Comparison of ENCODE assay signal across 20 cellular contexts in genomic region chr3:177530908-177531307, GRCh38.
DNase-seq lines count a peak whose midpoint lies in the region; ATAC-seq and TF ChIP-seq lines count a peak whose summit lies in the region.
"Had no signal": no experiment of that assay in that cellular context is flagged by ENCODE, and none has a peak within 500 bp of the region (broad histone marks: within the 10 kb centered on the region; RNA-seq: fewer than 3 reads in every experiment).

No MANE protein-coding gene starts in this region.

- intact Hi-C loops in Panc1 (cut with micrococcal nuclease; ENCODE audit: unreplicated experiment) = no loop called here
- intact Hi-C loops in left cardiac atrium (cut with DNase I) = no loop called here

- CTCF ChIA-PET in Panc1 (lab: Charles Lee) = no interaction called here

- no peaks in the 10 kb centered on the region for H3K4me1 ChIP-seq in Panc1 (ENCODE audit: control insufficient read depth, insufficient read depth, low read length)

- TF ChIP-seq CTCF in Panc1 (IDR thresholded peaks at IDR 0.05) (no peak), retinal pigment epithelial cell (conservative IDR thresholded peaks at IDR 0.05; ENCODE audit: low read depth, low read length) (no peak)

- H3K36me3 ChIP-seq in Panc1 (ENCODE audit: control insufficient read depth, insufficient read depth, low read length) = no peaks in the 10 kb centered on the region
- H3K36me3 ChIP-seq: neutrophil had no signal

- H3K9me3 ChIP-seq in Panc1 (ENCODE audit: control insufficient read depth, insufficient read depth, low read depth, low read length) = no peaks in the 10 kb centered on the region
- H3K9me3 ChIP-seq: mucosa of descending colon, neutrophil had no signal

- ATAC-seq in Panc1 (no peak), left cardiac atrium (peak; percentile 44 to 65)
- ATAC-seq: activated T-helper 17 cell treated with anti-CD3 and anti-CD28 coated beads, Interleukin-2, amount 50 U/mL, for 72 hours; HepG2; mucosa of descending colon had no signal

- BruUV-seq in Panc1 (replicated peaks; lab: Mats Ljungman, UMichigan) = no TSS peak

- no peaks in the 10 kb centered on the region for H3K27me3 ChIP-seq in Panc1 (ENCODE audit: control insufficient read depth, insufficient read depth, low read length)
- H3K27me3 ChIP-seq: neutrophil had no signal

- POLR2A ChIA-PET in Panc1 (lab: Charles Lee) = no interaction called here

- in situ Hi-C loops in Panc1 (cut with HindIII; ENCODE audit: low pct_unique_long_range_greater_than_20kb, low sequenced_read_pairs) = no loop called here

- DNase-seq in SIG-M5 treated with dmso at 0.1 percent for 504 hours (lab: John Stamatoyannopoulos, UW; ENCODE audit: unreplicated experiment) = peak; percentile 24
- DNase-seq in SIG-M5 (lab: John Stamatoyannopoulos, UW) = no peak
- no peak for DNase-seq in Panc1 (ENCODE audit: low read depth, low spot score)
- DNase-seq in left cardiac atrium = no peak
- DNase-seq in retinal pigment epithelial cell (ENCODE audit: low read depth) = peak; percentile 8
- no peak for DNase-seq in activated T-cell treated with anti-CD3 and anti-CD28 coated beads, Interleukin-2, amount 50 U/mL, for 1 hour
- DNase-seq in inferior parietal cortex (ENCODE audit: extremely low spot score) = no peak
- no peak for DNase-seq in OCI-M2 (lab: John Stamatoyannopoulos, UW; ENCODE audit: unreplicated experiment)
- DNase-seq: 8988T; activated CD4-positive, alpha-beta T cell treated with anti-CD3 and anti-CD28 coated beads, Interleukin-2, amount 50 U/mL, for 1 hour; DMS79; mucosa of descending colon; NCI-H1436 treated with DMSO at 0.1 percent for 48 hours; NCI-H524 treated with DMSO at 0.1 percent for 48 hours; SHP77; stimulated activated CD4-positive, alpha-beta T cell treated with anti-CD3 and anti-CD28 coated beads, Interleukin-12 subunit alpha, Interleukin-12 subunit beta, amount 100 ng/mL, for 4 hours had no signal

- H3K4me3 ChIP-seq in Panc1 (ENCODE audit: low read depth in 2 of 2, low read length in 2 of 2) (no peak overlapping the region), retinal pigment epithelial cell (ENCODE audit: low read length) (no peak overlapping the region)
- H3K4me3 ChIP-seq: mucosa of descending colon had no signal

- peak overlapping the region; percentile 57; the same call in 1 of the 2 replicates for H3K27ac ChIP-seq in Panc1 (ENCODE audit: low read length)
- H3K27ac ChIP-seq: epithelial cell of prostate, neutrophil had no signal

Comparison
In these comparisons a context has a peak if more than half of its experiments do, and no peak if none do; other contexts are left out.
1. DNase-seq: peak in SIG-M5 treated with dmso at 0.1 percent for 504 hours (single experiment) and retinal pigment epithelial cell (single experiment); none in SIG-M5 (single experiment), Panc1 (single experiment), left cardiac atrium (single experiment), activated T-cell treated with anti-CD3 and anti-CD28 coated beads, Interleukin-2, amount 50 U/mL, for 1 hour (single experiment), inferior parietal cortex (single experiment) and OCI-M2 (single experiment).